Comparison of ENCODE assay signal across 1 cellular context in genomic region chr11:116667318-116667717, GRCh38.
A peak's percentile ranks its signal among the peaks of the same experiment; 100 is the strongest.
TF ChIP-seq lines count a peak whose summit lies in the region.
"Not testable (repeated sequence)": the region's sequence is repeated elsewhere in the genome, so short reads cannot be mapped to it uniquely, and the experiment has no call there.

No MANE protein-coding gene starts in this region.

TF ChIP-seq in HepG2, 621 proteins besides CTCF, POLR2A, EP300 and RAD21 (continued from another document and continues in another):
- TF ChIP-seq ZNF503 (CRISPR knock-in tag; IDR thresholded peaks at IDR 0.05) (peak; percentile 67; the same call in 1 of the 2 replicates), NFIC (IDR thresholded peaks at IDR 0.05; ENCODE audit: low read length) (peak; percentile 59; the same call in 1 of the 2 replicates), HMGXB3 (CRISPR knock-in tag; IDR thresholded peaks at IDR 0.05; ENCODE audit: borderline replicate concordance) (peak; percentile 61; the same call in 1 of the 2 replicates), SOX5 (CRISPR knock-in tag; IDR thresholded peaks at IDR 0.05; ENCODE audit: borderline replicate concordance) (peak; percentile 18; the same call in 1 of the 2 replicates), MAFF (IDR thresholded peaks at IDR 0.05; ENCODE audit: low read depth, low read length) (peak; percentile 81), THRA (CRISPR knock-in tag; IDR thresholded peaks at IDR 0.05; ENCODE audit: borderline replicate concordance) (peak; percentile 78; the same call in 1 of the 2 replicates), ZNF792 (CRISPR knock-in tag; IDR thresholded peaks at IDR 0.05) (peak; percentile 24; the same call in 1 of the 2 replicates), FOXA1 (IDR thresholded peaks at IDR 0.05) (peak; percentile 98), FOXA1 (CRISPR knock-in tag; IDR thresholded peaks at IDR 0.05) (peak; percentile 99), NONO (CRISPR knock-in tag; conservative IDR thresholded peaks at IDR 0.05) (peak; percentile 80), ZNF280D (CRISPR knock-in tag; IDR thresholded peaks at IDR 0.05) (peak; percentile 55; the same call in 1 of the 2 replicates), ZNF12 (CRISPR knock-in tag; IDR thresholded peaks at IDR 0.05) (peak; percentile 94), CEBPB (IDR thresholded peaks at IDR 0.05; ENCODE audit: borderline replicate concordance, low read depth, low read length) (peak; percentile 95), TEAD3 (CRISPR knock-in tag; optimal IDR thresholded peaks at IDR 0.05; ENCODE audit: borderline replicate concordance) (peak; percentile 15), FOXO4 (CRISPR knock-in tag; conservative IDR thresholded peaks at IDR 0.05) (0 out of 2 replicates have a peak, but pooled peaks have one; percentile 34), RXRB (CRISPR knock-in tag; IDR thresholded peaks at IDR 0.05; ENCODE audit: borderline replicate concordance) (peak; percentile 70), ARID3A (IDR thresholded peaks at IDR 0.05; ENCODE audit: low read depth, low read length) (peak; percentile 51; the same call in 1 of the 2 replicates), BCL6 (CRISPR knock-in tag; IDR thresholded peaks at IDR 0.05) (peak; percentile 86), FOSL2 (CRISPR knock-in tag; IDR thresholded peaks at IDR 0.05) (peak; percentile 79), PAXIP1 (CRISPR knock-in tag; conservative IDR thresholded peaks at IDR 0.05) (peak; percentile 87), NR2F2 (IDR thresholded peaks at IDR 0.05; ENCODE audit: borderline replicate concordance, low read depth) (0 out of 2 replicates have a peak, but pooled peaks have one; percentile 52), PATZ1 (CRISPR knock-in tag; IDR thresholded peaks at IDR 0.05) (peak; percentile 62), ZNF281 (CRISPR knock-in tag; IDR thresholded peaks at IDR 0.05; ENCODE audit: borderline replicate concordance) (peak; percentile 70), DPF2 (CRISPR knock-in tag; IDR thresholded peaks at IDR 0.05; ENCODE audit: borderline replicate concordance, low read depth) (peak; percentile 73), TBX3 (IDR thresholded peaks at IDR 0.05; ENCODE audit: borderline replicate concordance) (peak; percentile 86), MED1 (CRISPR knock-in tag; IDR thresholded peaks at IDR 0.05) (0 out of 2 replicates have a peak, but pooled peaks have one; percentile 20), ATF4 (CRISPR knock-in tag; IDR thresholded peaks at IDR 0.05) (peak in 1 of 2 experiments; percentile 95; a peak in 2 of 4 replicates)
- not testable (repeated sequence) for TF ChIP-seq NONO (IDR thresholded peaks at IDR 0.05)
